8 cellular contexts compared by ENCODE assay signal in the genomic region with DNA sequence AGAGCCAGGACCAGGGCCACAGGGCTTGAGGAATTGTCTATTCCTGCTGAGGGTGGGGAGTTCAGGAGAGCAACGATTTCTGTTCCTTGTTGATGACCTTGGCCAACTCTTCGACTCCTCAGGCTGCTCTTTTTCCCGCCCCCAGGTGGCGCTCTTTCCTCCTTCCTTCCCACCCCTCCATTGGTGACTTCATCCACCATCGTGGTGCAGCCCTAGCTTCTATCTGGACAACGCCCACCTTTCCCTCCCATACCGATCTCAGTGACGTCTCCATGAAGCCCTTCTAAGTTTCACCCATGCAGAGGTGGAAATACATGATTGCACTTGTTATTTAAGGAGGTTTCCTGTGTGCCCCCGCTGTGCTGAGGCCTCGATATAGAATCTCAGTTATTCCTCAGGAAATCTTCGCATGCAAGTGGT. TPM values are rescaled to one million over a fixed set of nuclear protein-coding genes. Genes with fewer than 3 reads are reported as not detected.
DNase-seq lines count a peak whose midpoint lies in the region; ATAC-seq and TF ChIP-seq lines count a peak whose summit lies in the region.

No MANE protein-coding gene starts in this region.

- peaks cover 75% of the 10 kb centered on the region for H3K4me1 Mint-ChIP-seq in activated T-helper 2 cell treated with anti-CD3 and anti-CD28 coated beads, Interferon-gamma antibody, Interleukin-2, Interleukin-4, amounts not matched to agents 10 μg/mL and 5 μg/mL and 100 μg/mL, durations not matched to agents 14 hours and 24 hours and 36 hours (ENCODE audit: low read depth)

- peaks cover 12% of the 10 kb centered on the region for H3K36me3 Mint-ChIP-seq in activated T-helper 2 cell treated with anti-CD3 and anti-CD28 coated beads, Interferon-gamma antibody, Interleukin-2, Interleukin-4, amounts not matched to agents 10 μg/mL and 5 μg/mL and 100 μg/mL, durations not matched to agents 14 hours and 24 hours and 36 hours (ENCODE audit: low read depth)

- H3K27me3 Mint-ChIP-seq in activated T-helper 2 cell treated with anti-CD3 and anti-CD28 coated beads, Interferon-gamma antibody, Interleukin-2, Interleukin-4, amounts not matched to agents 10 μg/mL and 5 μg/mL and 100 μg/mL, durations not matched to agents 14 hours and 24 hours and 36 hours (ENCODE audit: low read depth) = no peaks in the 10 kb centered on the region

- POLR2A ChIA-PET in HEK293 (lab: Yijun Ruan, JAX) = no interaction called here

- 0 out of 2 replicates have a peak, but pooled peaks have one; percentile 17 for TF ChIP-seq CTCF in HEK293 (tag by site-specific recombination; IDR thresholded peaks at IDR 0.05)
- TF ChIP-seq CTCF in OCI-LY1 (IDR thresholded peaks at IDR 0.05; ENCODE audit: low read length) = peak; percentile 80

- H3K4me1 ChIP-seq in HEK293 (ENCODE audit: control insufficient read depth, insufficient read depth, low read length) = no peaks in the 10 kb centered on the region
- H3K4me1 ChIP-seq in OCI-LY1 (ENCODE audit: insufficient read depth, low read length, severe bottlenecking) = peaks cover 6% of the 10 kb centered on the region

- H3K27me3 ChIP-seq in OCI-LY1 (ENCODE audit: insufficient read depth, low read length) = peaks cover 4% of the 10 kb centered on the region; the same call in 1 of the 2 replicates

- H3K36me3 ChIP-seq in HEK293 (ENCODE audit: control insufficient read depth in 2 of 2, insufficient read depth in 1 of 2, low read length in 2 of 2) (no peaks in the 10 kb centered on the region), OCI-LY1 (ENCODE audit: insufficient read depth, low read length) (no peaks in the 10 kb centered on the region; the same call in 1 of the 2 replicates)

- no peak overlapping the region for H3K27ac ChIP-seq in HEK293 (ENCODE audit: extremely low read depth, low read depth, low read length)
- H3K27ac ChIP-seq in OCI-LY1 (ENCODE audit: low read depth, low read length, poor library complexity, severe bottlenecking) = no peak overlapping the region

- no peak for ATAC-seq in HG02610 (IDR thresholded peaks at IDR 0.05; ENCODE audit: unreplicated experiment)

- CTCF ChIA-PET in HEK293 (lab: Yijun Ruan, JAX) = interaction anchor here (0.5 to 3.3 kb wide), 30 partner anchors 10 to 1494 kb away, joined by 3 to 29 read pairs (median 4); no protein-coding TSS in a partner anchor

- H3K4me3 ChIP-seq in HEK293 (ENCODE audit: low read depth, low read length) = no peak overlapping the region
- no peak overlapping the region for H3K4me3 ChIP-seq in OCI-LY1 (ENCODE audit: low read depth, low read length, poor library complexity, severe bottlenecking)

- no peaks in the 10 kb centered on the region for H3F3A ChIP-seq in OCI-LY1 (ENCODE audit: insufficient read depth, low read length)

- DNase-seq in DMS53 (lab: John Stamatoyannopoulos, UW) = peak; percentile 42
- DNase-seq in activated T-helper 2 cell treated with anti-CD3 and anti-CD28 coated beads, Interferon-gamma antibody, Interleukin-2, Interleukin-4, amounts not matched to agents 10 μg/mL and 5 μg/mL and 100 μg/mL, durations not matched to agents 14 hours and 24 hours and 36 hours (ENCODE audit: low spot score) = peak; percentile 45
- peak; percentile 50 for DNase-seq in iPS DF 19.7 (ENCODE audit: low read depth, low spot score)
- peak; percentile 49 to 59 (median 50) for DNase-seq in stimulated activated CD4-positive, alpha-beta T cell treated with anti-CD3 and anti-CD28 coated beads, TNF-alpha, amount 100 ng/mL, for 48 hours (ENCODE audit: low read depth in 3 of 3)
- DNase-seq in superior temporal gyrus (ENCODE audit: extremely low spot score) = no peak

- no peak overlapping the region for H2AFZ ChIP-seq in OCI-LY1 (ENCODE audit: low read length)

- H3K9ac ChIP-seq in OCI-LY1 (ENCODE audit: low read length) = no peak overlapping the region

- peak overlapping the region; percentile 18 for H3K27ac Mint-ChIP-seq in activated T-helper 2 cell treated with anti-CD3 and anti-CD28 coated beads, Interferon-gamma antibody, Interleukin-2, Interleukin-4, amounts not matched to agents 10 μg/mL and 5 μg/mL and 100 μg/mL, durations not matched to agents 14 hours and 24 hours and 36 hours

- intact Hi-C loops in activated T-helper 2 cell treated with anti-CD3 and anti-CD28 coated beads, Interferon-gamma antibody, Interleukin-2, Interleukin-4, amounts not matched to agents 10 μg/mL and 5 μg/mL and 100 μg/mL, durations not matched to agents 14 hours and 24 hours and 36 hours (cut with micrococcal nuclease) = loop anchor here (10.0 kb wide), 1 partner anchor 201 kb away; no protein-coding TSS in a partner anchor

- H3K4me3 Mint-ChIP-seq in activated T-helper 2 cell treated with anti-CD3 and anti-CD28 coated beads, Interferon-gamma antibody, Interleukin-2, Interleukin-4, amounts not matched to agents 10 μg/mL and 5 μg/mL and 100 μg/mL, durations not matched to agents 14 hours and 24 hours and 36 hours (ENCODE audit: low read depth) = no peak overlapping the region

- peaks cover 12% of the 10 kb centered on the region for H3K9me3 Mint-ChIP-seq in activated T-helper 2 cell treated with anti-CD3 and anti-CD28 coated beads, Interferon-gamma antibody, Interleukin-2, Interleukin-4, amounts not matched to agents 10 μg/mL and 5 μg/mL and 100 μg/mL, durations not matched to agents 14 hours and 24 hours and 36 hours

- no peaks in the 10 kb centered on the region for H3K9me2 ChIP-seq in OCI-LY1 (ENCODE audit: low read depth, low read length)

- no peaks in the 10 kb centered on the region for H4K20me1 ChIP-seq in OCI-LY1 (ENCODE audit: insufficient read depth, low read length)

- no peaks in the 10 kb centered on the region for H3K9me3 ChIP-seq in HEK293 (ENCODE audit: control insufficient read depth, insufficient read depth, low read depth, low read length)
- no peaks in the 10 kb centered on the region for H3K9me3 ChIP-seq in OCI-LY1 (ENCODE audit: low read length)

- no peak overlapping the region for H3K4me2 ChIP-seq in OCI-LY1 (ENCODE audit: low read length)

- H3K79me2 ChIP-seq in OCI-LY1 (ENCODE audit: insufficient read depth, low read length) = no peaks in the 10 kb centered on the region

TF ChIP-seq in HEK293, 187 proteins besides CTCF, POLR2A, EP300 and RAD21 (continues in another document):
- TF ChIP-seq ZNF24 (tag by site-specific recombination; IDR thresholded peaks at IDR 0.05) (no peak), KLF8 (tag by site-specific recombination; IDR thresholded peaks at IDR 0.05) (no peak), ZNF132 (tag by site-specific recombination; IDR thresholded peaks at IDR 0.05; ENCODE audit: borderline replicate concordance) (no peak), ZNF837 (tag by site-specific recombination; IDR thresholded peaks at IDR 0.05) (no peak), ZNF391 (tag by site-specific recombination; IDR thresholded peaks at IDR 0.05; ENCODE audit: borderline replicate concordance, low read depth) (no peak), SP3 (tag by site-specific recombination; IDR thresholded peaks at IDR 0.05) (no peak; the same call in 1 of the 2 replicates), ZNF521 (tag by site-specific recombination; IDR thresholded peaks at IDR 0.05) (no peak), SALL2 (tag by site-specific recombination; IDR thresholded peaks at IDR 0.05; ENCODE audit: borderline replicate concordance) (no peak), PATZ1 (tag by site-specific recombination; IDR thresholded peaks at IDR 0.05) (peak; percentile 29; the same call in 1 of the 2 replicates), INSM2 (tag by site-specific recombination; IDR thresholded peaks at IDR 0.05) (no peak)

RNA-seq across cellular contexts. Expression of gene CARD11, which starts 22.1 kb away (rescaled TPM):
- total RNA-seq in activated T-helper 2 cell treated with anti-CD3 and anti-CD28 coated beads, Interferon-gamma antibody, Interleukin-2, Interleukin-4, amounts not matched to agents 10 μg/mL and 5 μg/mL and 100 μg/mL, durations not matched to agents 14 hours and 24 hours and 36 hours = 72.8 and 74.1 TPM in 2 replicates
